In the genomic region with DNA sequence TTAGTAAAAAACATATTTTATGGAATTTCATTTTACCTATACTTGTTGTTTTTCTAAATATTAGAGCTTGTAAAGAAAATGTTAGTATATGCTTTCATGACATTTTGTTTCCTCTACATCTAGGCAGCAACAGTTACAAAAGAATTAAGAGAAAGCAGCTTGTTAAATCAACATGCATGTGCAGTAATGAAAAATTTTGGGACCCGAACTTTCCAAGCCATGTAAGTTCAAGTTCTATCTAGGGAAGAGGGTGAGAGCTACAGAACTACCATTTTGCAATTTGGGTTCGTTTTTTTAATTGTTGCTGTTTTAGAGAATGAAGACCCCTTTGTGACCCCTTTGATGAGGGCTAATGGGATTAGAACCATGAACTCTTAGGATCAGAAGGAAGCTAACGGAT, we compare ENCODE assay signal across 33 cellular contexts. TPM values are rescaled to one million over a fixed set of nuclear protein-coding genes. Genes with fewer than 3 reads are reported as not detected.
DNase-seq lines count a peak whose midpoint lies in the region; ATAC-seq, FAIRE-seq and TF ChIP-seq lines count a peak whose summit lies in the region.
"Had no signal": no experiment of that assay in that cellular context is flagged by ENCODE, and none has a peak within 500 bp of the region (broad histone marks: within the 10 kb centered on the region; RNA-seq: fewer than 3 reads in every experiment).

No MANE protein-coding gene starts in this region.

- DNase-seq in HepG2 (ENCODE audit: low spot score), result no peak
- no peak for DNase-seq in right lobe of liver
- no peak for DNase-seq in hepatocyte (ENCODE audit: low spot score)
- no peak for DNase-seq in effector memory CD8-positive, alpha-beta T cell
- no peak for DNase-seq in NCI-H524 treated with DMSO at 0.1 percent for 48 hours (lab: John Stamatoyannopoulos, UW)
- DNase-seq: 8988T; ACHN; BE2C; C1 segment of cervical spinal cord; CD4-positive, alpha-beta memory T cell; CD4-positive, CD25-positive, alpha-beta regulatory T cell; CD8-positive, alpha-beta memory T cell; COR-L47; DMS 273 treated with DMSO at 0.1 percent for 48 hours; DMS153; DMS53; DMS79; DND-41; EL; GDM1 had no signal

- peaks cover 37% of the 10 kb centered on the region for H3K79me2 ChIP-seq in HepG2 (ENCODE audit: insufficient read depth, low read length)
- peaks cover 17% of the 10 kb centered on the region for H3K79me2 ChIP-seq in hepatocyte

- no peak for FAIRE-seq in HepG2 (lab: Jason Lieb, UNC)
- FAIRE-seq: A204.1, GM12878, GM12892, GM18507, GM19239 had no signal

- 0 out of 2 replicates have a peak overlapping the region, but pooled peaks have one; percentile 7 for H3K9ac ChIP-seq in HepG2 (ENCODE audit: insufficient read depth, low read depth, low read length)
- H3K9ac ChIP-seq: BLaER1 had no signal

- H3K9me2 ChIP-seq in hepatocyte (replicated peaks; ENCODE audit: insufficient read depth), result no peaks in the 10 kb centered on the region

- BruUV-seq in HepG2 (replicated peaks; lab: Mats Ljungman, UMichigan), result no TSS peak

- ATAC-seq in HepG2, result no peak
- ATAC-seq in right lobe of liver, result no peak
- ATAC-seq in effector memory CD8-positive, alpha-beta T cell (replicated peaks), result no peak
- ATAC-seq in GM18873 (IDR thresholded peaks at IDR 0.05; ENCODE audit: low FRiP score, unreplicated experiment), result no peak
- ATAC-seq: GM12878 had no signal

- TF ChIP-seq EP300 in HepG2 (IDR thresholded peaks at IDR 0.05; ENCODE audit: low read depth in 2 of 2, low read length in 2 of 2) (no peak), HepG2 (CRISPR knock-in tag; IDR thresholded peaks at IDR 0.05; ENCODE audit: borderline replicate concordance) (no peak)

- no peaks in the 10 kb centered on the region for H3K4me1 Mint-ChIP-seq in effector memory CD8-positive, alpha-beta T cell (ENCODE audit: low read depth in 2 of 2)
- H3K4me1 Mint-ChIP-seq: CD14-positive monocyte; CD4-positive, alpha-beta memory T cell; CD4-positive, CD25-positive, alpha-beta regulatory T cell; CD8-positive, alpha-beta memory T cell had no signal

- H3K27ac ChIP-seq in HepG2 (ENCODE audit: extremely low read length, insufficient read depth, low read length) (peak overlapping the region; percentile 64), right lobe of liver (no peak overlapping the region), VCaP (peak overlapping the region; percentile 93), hepatocyte (peak overlapping the region; percentile 29)
- H3K27ac ChIP-seq: BLaER1 had no signal

- peaks cover 71% of the 10 kb centered on the region for H3K4me1 ChIP-seq in HepG2 (ENCODE audit: insufficient read depth, low read length)
- peaks cover 0 to 23% (median 3%) of the 10 kb centered on the region in 4 donors for H3K4me1 ChIP-seq in right lobe of liver
- H3K4me1 ChIP-seq in hepatocyte (ENCODE audit: insufficient read depth), result no peaks in the 10 kb centered on the region
- H3K4me1 ChIP-seq: BE2C, BLaER1 had no signal

- 46% methylated on average over 3 of the region's 3 CpGs for WGBS in HepG2 (ENCODE audit: low lambda C conversion rate)
- WGBS in right lobe of liver (ENCODE audit: insufficient coverage, low coverage, low lambda C conversion rate, missing lambda C conversion rate), result 56% methylated on average over 3 of the region's 3 CpGs
- 49% methylated on average over 3 of the region's 3 CpGs for WGBS in hepatocyte (ENCODE audit: low lambda C conversion rate, missing lambda C conversion rate)

- H3K36me3 Mint-ChIP-seq in effector memory CD8-positive, alpha-beta T cell (ENCODE audit: insufficient read depth), result no peaks in the 10 kb centered on the region
- H3K36me3 Mint-ChIP-seq: CD14-positive monocyte; CD4-positive, alpha-beta memory T cell; CD4-positive, CD25-positive, alpha-beta regulatory T cell; CD8-positive, alpha-beta memory T cell had no signal

- no peak overlapping the region for H3K4me3 Mint-ChIP-seq in effector memory CD8-positive, alpha-beta T cell
- H3K4me3 Mint-ChIP-seq: CD14-positive monocyte; CD4-positive, alpha-beta memory T cell; CD4-positive, CD25-positive, alpha-beta regulatory T cell; CD8-positive, alpha-beta memory T cell had no signal

- TF ChIP-seq CTCF in HepG2 (CRISPR knock-in tag; IDR thresholded peaks at IDR 0.05) (no peak), right lobe of liver (IDR thresholded peaks at IDR 0.05) (no peak), VCaP (conservative IDR thresholded peaks at IDR 0.05) (no peak), hepatocyte (IDR thresholded peaks at IDR 0.05; ENCODE audit: poor library complexity) (no peak)

- H4K20me1 ChIP-seq in HepG2 (ENCODE audit: insufficient read depth, low read length), result peaks cover 9% of the 10 kb centered on the region; the same call in 1 of the 2 replicates
- no peaks in the 10 kb centered on the region for H4K20me1 ChIP-seq in hepatocyte (ENCODE audit: insufficient read depth, poor library complexity, severe bottlenecking)
- H4K20me1 ChIP-seq: BLaER1 had no signal

- H3K4me3 ChIP-seq in HepG2 (replicated peaks in 1 of 3; ENCODE audit: insufficient read depth in 1 of 3, low read depth in 2 of 3, low read length in 3 of 3) (peak overlapping the region in 2 of 3 experiments; percentile 26 to 29; a peak in 3 of 6 replicates), right lobe of liver (no peak overlapping the region), hepatocyte (no peak overlapping the region)
- H3K4me3 ChIP-seq: BLaER1, GM12878 had no signal

- no peaks in the 10 kb centered on the region for H3K27me3 Mint-ChIP-seq in effector memory CD8-positive, alpha-beta T cell
- H3K27me3 Mint-ChIP-seq: CD4-positive, CD25-positive, alpha-beta regulatory T cell had no signal

- H3K27ac Mint-ChIP-seq in effector memory CD8-positive, alpha-beta T cell, result no peak overlapping the region
- H3K27ac Mint-ChIP-seq: CD14-positive monocyte; CD4-positive, alpha-beta memory T cell; CD4-positive, CD25-positive, alpha-beta regulatory T cell; CD8-positive, alpha-beta memory T cell had no signal

- intact Hi-C loops in HepG2 (cut with micrococcal nuclease; ENCODE audit: unreplicated experiment), result loop anchor here (10.0 kb wide), 1 partner anchor 212 kb away; no protein-coding TSS in a partner anchor
- intact Hi-C loops in right lobe of liver (cut with DNase I), result no loop called here

- no peak overlapping the region for H2AFZ ChIP-seq in HepG2 (ENCODE audit: low read length)
- H2AFZ ChIP-seq in hepatocyte, result no peak overlapping the region

- TF ChIP-seq POLR2A in HepG2 (IDR thresholded peaks at IDR 0.05; ENCODE audit: insufficient read depth in 1 of 2, low read depth in 2 of 2, low read length in 2 of 2) (no peak), right lobe of liver (IDR thresholded peaks at IDR 0.05) (no peak)

- POLR2A ChIA-PET in HepG2 (lab: Yijun Ruan, JAX), result interaction anchor here (1.2 kb wide), 1 partner anchor 11 kb away, joined by 8 read pairs; no protein-coding TSS in a partner anchor

- H3K4me2 ChIP-seq in HepG2 (ENCODE audit: low read depth, low read length), result peak overlapping the region; percentile 66; the same call in 1 of the 2 replicates
- H3K4me2 ChIP-seq in hepatocyte, result peak overlapping the region; percentile 57
- H3K4me2 ChIP-seq: BLaER1 had no signal

- H3K27me3 ChIP-seq in HepG2 (ENCODE audit: control insufficient read depth in 1 of 2, insufficient read depth in 2 of 2, low read length in 2 of 2) (no peaks in the 10 kb centered on the region), right lobe of liver (no peaks in the 10 kb centered on the region), hepatocyte (no peaks in the 10 kb centered on the region)
- H3K27me3 ChIP-seq: BLaER1 had no signal

- CTCF ChIA-PET in HepG2 (lab: Yijun Ruan, JAX; ENCODE audit: low intra/inter-chr PET ratio, low total read pairs), result interaction anchor here (4.0 kb wide), 1 partner anchor 101 kb away, joined by 138 read pairs; no protein-coding TSS in a partner anchor

- no peak for TF ChIP-seq RAD21 in HepG2 (CRISPR knock-in tag; IDR thresholded peaks at IDR 0.05)

- H3K36me3 ChIP-seq in HepG2 (replicated peaks in 1 of 2; ENCODE audit: control insufficient read depth in 1 of 2, insufficient read depth in 2 of 2, low read length in 2 of 2) (peaks cover 6 to 43% of the 10 kb centered on the region in 2 experiments), right lobe of liver (no peaks in the 10 kb centered on the region), hepatocyte (replicated peaks; ENCODE audit: insufficient read depth, low read depth) (no peaks in the 10 kb centered on the region)
- H3K36me3 ChIP-seq: BE2C, BLaER1 had no signal

- H3K9me3 ChIP-seq in HepG2 (ENCODE audit: low read length), result no peaks in the 10 kb centered on the region
- H3K9me3 ChIP-seq in right lobe of liver, result no peaks in the 10 kb centered on the region
- H3K9me3 ChIP-seq in hepatocyte (ENCODE audit: low read depth), result no peaks in the 10 kb centered on the region
- H3K9me3 ChIP-seq: BE2C, BLaER1 had no signal

- H3K9me3 Mint-ChIP-seq in effector memory CD8-positive, alpha-beta T cell, result no peaks in the 10 kb centered on the region
- H3K9me3 Mint-ChIP-seq: CD14-positive monocyte; CD4-positive, alpha-beta memory T cell had no signal

- in situ Hi-C loops in HepG2 (cut with HindIII; ENCODE audit: extremely low pct_ligation_motif_present, low pct_unique_long_range_greater_than_20kb), result loop anchor here (5.0 kb wide), 1 partner anchor 101 kb away; no protein-coding TSS in a partner anchor

RNA-seq across cellular contexts. Expression of a gene that starts 7.2 kb away (rescaled TPM):
- total RNA-seq in HepG2 (2016; rRNA removed; fragmentation: Illumina TruSeq; extraction: Trizol), result 4,406 and 9,434 TPM in 2 replicates
- 859 and 984 TPM in 2 replicates for total RNA-seq in HepG2 (2016; cell fraction: cytosol; rRNA removed; fragmentation: Illumina TruSeq; extraction: Trizol; ENCODE audit: low read depth)
- total RNA-seq in HepG2 (2016; cell fraction: insoluble cytoplasmic fraction; rRNA removed; fragmentation: Illumina TruSeq; extraction: Trizol), result 4,328 and 8,879 TPM in 2 replicates
- total RNA-seq in HepG2 (2016; cell fraction: membrane; rRNA removed; fragmentation: Illumina TruSeq; extraction: Trizol), result 1,470 and 1,653 TPM in 2 replicates
- 6,106 and 7,724 TPM in 2 replicates for total RNA-seq in HepG2 (2016; cell fraction: nucleus; rRNA removed; fragmentation: Illumina TruSeq; extraction: Trizol)
- polyA plus RNA-seq in HepG2 (2011; rRNA removed), result 12,657 and 13,105 TPM in 2 replicates
- 10,032 and 12,863 TPM in 2 replicates for polyA plus RNA-seq in HepG2 (2011; cell fraction: cytosol; rRNA removed)
- 3,859 and 4,411 TPM in 2 replicates for polyA plus RNA-seq in HepG2 (2011; cell fraction: nucleus; rRNA removed)
- polyA plus RNA-seq in HepG2 (2012), result 15,767 and 21,683 TPM in 2 replicates
- 881 and 929 TPM in 2 replicates for polyA plus RNA-seq in HepG2 (2016; cell fraction: cytosol; fragmentation: Illumina TruSeq; extraction: Trizol; ENCODE audit: low read depth)
- 4,042 and 4,098 TPM in 2 replicates for polyA plus RNA-seq in HepG2 (2016; cell fraction: insoluble cytoplasmic fraction; fragmentation: Illumina TruSeq; extraction: Trizol; ENCODE audit: low read depth)
- 1,126 and 1,308 TPM in 2 replicates for polyA plus RNA-seq in HepG2 (2016; cell fraction: membrane; fragmentation: Illumina TruSeq; extraction: Trizol; ENCODE audit: low read depth)
- polyA plus RNA-seq in HepG2 (2016; cell fraction: nucleus; fragmentation: Illumina TruSeq; extraction: Trizol; ENCODE audit: insufficient read depth, low read depth), result 10,518 and 11,638 TPM in 2 replicates
- 1.4 and 2,561 TPM in 2 replicates for polyA minus RNA-seq in HepG2 (2011; rRNA and poly(A)+ RNA removed; ENCODE audit: low replicate concordance)
- polyA minus RNA-seq in HepG2 (2011; cell fraction: cytosol; rRNA and poly(A)+ RNA removed), result 2,774 and 4,050 TPM in 2 replicates
- 1,510 and 2,631 TPM in 2 replicates for polyA minus RNA-seq in HepG2 (2011; cell fraction: nucleus; rRNA and poly(A)+ RNA removed)
- total RNA-seq in right lobe of liver, result 1 to 10 TPM in 4 of 6 experiments, under 1 TPM in 1, not detected in 1; 0.78 to 3.8 (median 3.4) TPM
- 23,697 and 25,243 TPM in 2 replicates for total RNA-seq in hepatocyte
- 11,518 and 15,250 TPM in 2 replicates for polyA plus RNA-seq in hepatocyte
- total RNA-seq: A673; CD4-positive, alpha-beta memory T cell; CD4-positive, CD25-positive, alpha-beta regulatory T cell; CD8-positive, alpha-beta memory T cell; G401 had no signal
- polyA plus RNA-seq: CD14-positive monocyte; CD4-positive, alpha-beta memory T cell; CD4-positive, CD25-positive, alpha-beta regulatory T cell; CD8-positive, alpha-beta memory T cell; GM12878 had no signal

RNA-seq across cellular contexts. Expression of a gene that starts 38.3 kb away (rescaled TPM):
- total RNA-seq in HepG2 (2016; rRNA removed; fragmentation: Illumina TruSeq; extraction: Trizol), result 0.79 and 1.8 TPM in 2 replicates
- 0.18 and 0.30 TPM in 2 replicates for total RNA-seq in HepG2 (2016; cell fraction: cytosol; rRNA removed; fragmentation: Illumina TruSeq; extraction: Trizol; ENCODE audit: low read depth)
- 0.67 and 1.9 TPM in 2 replicates for total RNA-seq in HepG2 (2016; cell fraction: insoluble cytoplasmic fraction; rRNA removed; fragmentation: Illumina TruSeq; extraction: Trizol)
- total RNA-seq in HepG2 (2016; cell fraction: membrane; rRNA removed; fragmentation: Illumina TruSeq; extraction: Trizol), result 0.31 and 0.34 TPM in 2 replicates
- total RNA-seq in HepG2 (2016; cell fraction: nucleus; rRNA removed; fragmentation: Illumina TruSeq; extraction: Trizol), result 4.4 and 4.6 TPM in 2 replicates
- 0.13 TPM in 2 replicates for polyA plus RNA-seq in HepG2 (2011; rRNA removed)
- 0.08 TPM in 1 of 2 replicates, not detected in the other for polyA plus RNA-seq in HepG2 (2011; cell fraction: cytosol; rRNA removed)
- 0.09 and 0.21 TPM in 2 replicates for polyA plus RNA-seq in HepG2 (2011; cell fraction: nucleus; rRNA removed)
- polyA plus RNA-seq in HepG2 (2012), result 0.15 and 0.17 TPM in 2 replicates
- polyA plus RNA-seq in HepG2 (2016; cell fraction: cytosol; fragmentation: Illumina TruSeq; extraction: Trizol; ENCODE audit: low read depth), result 0.18 and 0.36 TPM in 2 replicates
- 0.75 and 1.1 TPM in 2 replicates for polyA plus RNA-seq in HepG2 (2016; cell fraction: insoluble cytoplasmic fraction; fragmentation: Illumina TruSeq; extraction: Trizol; ENCODE audit: low read depth)
- polyA plus RNA-seq in HepG2 (2016; cell fraction: membrane; fragmentation: Illumina TruSeq; extraction: Trizol; ENCODE audit: low read depth), result 0.37 and 0.42 TPM in 2 replicates
- 7.2 and 7.4 TPM in 2 replicates for polyA plus RNA-seq in HepG2 (2016; cell fraction: nucleus; fragmentation: Illumina TruSeq; extraction: Trizol; ENCODE audit: insufficient read depth, low read depth)
- polyA minus RNA-seq in HepG2 (2011; rRNA and poly(A)+ RNA removed; ENCODE audit: low replicate concordance), result not detected in 2 replicates
- not detected in 2 replicates for polyA minus RNA-seq in HepG2 (2011; cell fraction: cytosol; rRNA and poly(A)+ RNA removed)
- 0.13 and 0.25 TPM in 2 replicates for polyA minus RNA-seq in HepG2 (2011; cell fraction: nucleus; rRNA and poly(A)+ RNA removed)
- total RNA-seq in right lobe of liver, result 100 to 1,000 TPM; 129 to 320 (median 169) TPM
- 70.0 and 78.4 TPM in 2 replicates for total RNA-seq in hepatocyte
- polyA plus RNA-seq in hepatocyte, result 34.8 and 52.7 TPM in 2 replicates
- total RNA-seq: A673; CD4-positive, alpha-beta memory T cell; CD4-positive, CD25-positive, alpha-beta regulatory T cell; CD8-positive, alpha-beta memory T cell; Daoy; G401; GM12878 had no signal
- polyA plus RNA-seq: AG04450; CD14-positive monocyte; CD4-positive, alpha-beta memory T cell; CD4-positive, CD25-positive, alpha-beta regulatory T cell; CD8-positive, alpha-beta memory T cell; GM12878 had no signal

RNA-seq across cellular contexts. Expression of a gene that starts 39.1 kb away (rescaled TPM):
- total RNA-seq in HepG2 (2016; rRNA removed; fragmentation: Illumina TruSeq; extraction: Trizol) (10,101 and 22,625 TPM in 2 replicates), right lobe of liver (over 10,000 TPM; 46,361 to 117,834 (median 75,397) TPM), hepatocyte (25,578 and 26,686 TPM in 2 replicates)
- total RNA-seq in HepG2 (2016; cell fraction: cytosol; rRNA removed; fragmentation: Illumina TruSeq; extraction: Trizol; ENCODE audit: low read depth), result 1,763 and 1,983 TPM in 2 replicates
- 10,071 and 21,691 TPM in 2 replicates for total RNA-seq in HepG2 (2016; cell fraction: insoluble cytoplasmic fraction; rRNA removed; fragmentation: Illumina TruSeq; extraction: Trizol)
- total RNA-seq in HepG2 (2016; cell fraction: membrane; rRNA removed; fragmentation: Illumina TruSeq; extraction: Trizol), result 2,665 and 3,098 TPM in 2 replicates
- 14,455 and 17,797 TPM in 2 replicates for total RNA-seq in HepG2 (2016; cell fraction: nucleus; rRNA removed; fragmentation: Illumina TruSeq; extraction: Trizol)
- polyA plus RNA-seq in HepG2 (2011; rRNA removed) (22,205 and 22,259 TPM in 2 replicates), hepatocyte (7,370 and 11,384 TPM in 2 replicates)
- polyA plus RNA-seq in HepG2 (2011; cell fraction: cytosol; rRNA removed), result 10,343 and 19,758 TPM in 2 replicates
- polyA plus RNA-seq in HepG2 (2011; cell fraction: nucleus; rRNA removed), result 4,838 and 7,133 TPM in 2 replicates
- 30,113 and 41,157 TPM in 2 replicates for polyA plus RNA-seq in HepG2 (2012)
- polyA plus RNA-seq in HepG2 (2016; cell fraction: cytosol; fragmentation: Illumina TruSeq; extraction: Trizol; ENCODE audit: low read depth), result 1,641 and 1,730 TPM in 2 replicates
- 9,271 and 9,564 TPM in 2 replicates for polyA plus RNA-seq in HepG2 (2016; cell fraction: insoluble cytoplasmic fraction; fragmentation: Illumina TruSeq; extraction: Trizol; ENCODE audit: low read depth)
- polyA plus RNA-seq in HepG2 (2016; cell fraction: membrane; fragmentation: Illumina TruSeq; extraction: Trizol; ENCODE audit: low read depth), result 1,898 and 2,256 TPM in 2 replicates
- 21,168 and 22,798 TPM in 2 replicates for polyA plus RNA-seq in HepG2 (2016; cell fraction: nucleus; fragmentation: Illumina TruSeq; extraction: Trizol; ENCODE audit: insufficient read depth, low read depth)
- 2.4 and 3,693 TPM in 2 replicates for polyA minus RNA-seq in HepG2 (2011; rRNA and poly(A)+ RNA removed; ENCODE audit: low replicate concordance)
- 6,095 and 10,549 TPM in 2 replicates for polyA minus RNA-seq in HepG2 (2011; cell fraction: cytosol; rRNA and poly(A)+ RNA removed)
- polyA minus RNA-seq in HepG2 (2011; cell fraction: nucleus; rRNA and poly(A)+ RNA removed), result 3,995 and 8,747 TPM in 2 replicates
- total RNA-seq: A673; CD4-positive, alpha-beta memory T cell; CD4-positive, CD25-positive, alpha-beta regulatory T cell; CD8-positive, alpha-beta memory T cell; Daoy; G401 had no signal
- polyA plus RNA-seq: AG04450; CD14-positive monocyte; CD4-positive, alpha-beta memory T cell; CD4-positive, CD25-positive, alpha-beta regulatory T cell; CD8-positive, alpha-beta memory T cell had no signal

Comparison
In these comparisons a context has a peak if more than half of its experiments do, and no peak if none do; other contexts are left out.
1. H3K27ac ChIP-seq: peak in HepG2 (single experiment), VCaP (single experiment) and hepatocyte (single experiment); none in right lobe of liver (0 of 3).
2. H3K4me3 ChIP-seq: peak in HepG2 (2 of 3); none in right lobe of liver (0 of 3) and hepatocyte (single experiment).
3. RNA of a gene that starts 7.2 kb away (total RNA-seq): 23,697 to 25,243 TPM in hepatocyte and 859 to 9,434 TPM in HepG2; 0.78 to 3.8 TPM in right lobe of liver; every median in the first group is over 100 times any median in the second.
4. RNA of a gene that starts 38.3 kb away (total RNA-seq): 129 to 320 TPM in right lobe of liver and 70.0 to 78.4 TPM in hepatocyte; 0.18 to 4.6 TPM in HepG2; every median in the first group is over 10 times any median in the second.